In the genomic region with DNA sequence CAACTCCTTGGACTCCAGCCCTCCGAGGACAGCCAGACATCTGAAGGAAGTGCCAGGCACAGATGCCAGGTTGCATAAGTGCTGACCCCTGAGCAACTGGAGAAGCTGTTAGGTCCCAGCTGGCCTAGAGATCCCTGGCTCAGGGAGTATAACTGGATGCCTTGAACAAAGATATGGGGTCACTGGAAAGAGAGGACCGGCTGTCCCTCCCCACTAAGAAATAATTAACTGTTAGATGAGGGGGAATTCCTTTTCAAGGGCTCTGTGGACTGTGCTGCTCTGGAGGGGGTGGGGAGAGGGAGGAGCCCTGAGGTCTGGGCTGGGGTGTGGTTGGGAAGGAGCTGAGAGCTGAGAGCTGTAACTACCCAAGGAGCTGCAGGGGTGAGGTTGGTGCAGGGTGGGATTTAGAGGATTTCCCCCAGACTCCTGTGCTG, we compare ENCODE assay signal across 13 cellular contexts. TPM values are rescaled to one million over a fixed set of nuclear protein-coding genes. Genes with fewer than 3 reads are reported as not detected.
DNase-seq lines count a peak whose midpoint lies in the region; TF ChIP-seq lines count a peak whose summit lies in the region.
"Had no signal": no experiment of that assay in that cellular context is flagged by ENCODE, and none has a peak within 500 bp of the region (broad histone marks: within the 10 kb centered on the region; RNA-seq: fewer than 3 reads in every experiment).

No MANE protein-coding gene starts in this region.

- H3K9me3 ChIP-seq in A673 (ENCODE audit: low read depth, low read length, poor library complexity, severe bottlenecking): no peaks in the 10 kb centered on the region
- H3K9me3 ChIP-seq: BLaER1, body of pancreas had no signal

- no peaks in the 10 kb centered on the region for H3K36me3 ChIP-seq in A673 (ENCODE audit: insufficient read depth, low read length, poor library complexity, severe bottlenecking)
- H3K36me3 ChIP-seq: BLaER1 had no signal

- H3K27me3 ChIP-seq in A673 (replicated peaks; ENCODE audit: insufficient read depth, low read depth, low read length, poor library complexity): no peaks in the 10 kb centered on the region
- H3K27me3 ChIP-seq: BLaER1, body of pancreas had no signal

- no peak for TF ChIP-seq CTCF in epithelial cell of proximal tubule (conservative IDR thresholded peaks at IDR 0.05; ENCODE audit: low read depth, low read length)
- no peak for TF ChIP-seq CTCF in A673 (conservative IDR thresholded peaks at IDR 0.05; ENCODE audit: low read depth, low read length)

- DNase-seq in Daoy (ENCODE audit: low read depth): peak; percentile 48
- DNase-seq in RPMI7951 (ENCODE audit: low read depth): peak; percentile 15
- peak; percentile 59 for DNase-seq in epithelial cell of proximal tubule (ENCODE audit: low read depth)
- DNase-seq in midbrain (lab: John Stamatoyannopoulos, UW): peak; percentile 1
- DNase-seq in HT-29 (ENCODE audit: low spot score): no peak
- DNase-seq in A673 (ENCODE audit: low spot score): no peak
- no peak for DNase-seq in NCI-H2029 treated with DMSO at 0.1 percent for 48 hours (lab: John Stamatoyannopoulos, UW)
- DNase-seq: cortex of kidney; nephron progenitor cell; stimulated activated CD4-positive, alpha-beta T cell treated with anti-CD3 and anti-CD28 coated beads, Interleukin-12 subunit alpha, Interleukin-12 subunit beta, amount 100 ng/mL, for 4 hours had no signal

- no peak overlapping the region for H3K27ac ChIP-seq in A673 (ENCODE audit: low read depth, low read length, poor library complexity, severe bottlenecking)
- H3K27ac ChIP-seq: BLaER1, body of pancreas had no signal

- POLR2A ChIA-PET in A673 (lab: Charles Lee; ENCODE audit: low non-redundant PET): no interaction called here

- CTCF ChIA-PET in A673 (lab: Charles Lee): interaction anchor here (0.7 kb wide), 1 partner anchor 69 kb away, joined by 3 read pairs; no protein-coding TSS in a partner anchor

- intact Hi-C loops in A673 (cut with micrococcal nuclease; ENCODE audit: unreplicated experiment): no loop called here

- H3K4me3 ChIP-seq in epithelial cell of proximal tubule (ENCODE audit: low read depth, low read length): peak overlapping the region; percentile 25
- H3K4me3 ChIP-seq in A673 (ENCODE audit: low read depth, low read length, poor library complexity, severe bottlenecking): no peak overlapping the region
- H3K4me3 ChIP-seq: BLaER1, body of pancreas had no signal

- peaks cover 8% of the 10 kb centered on the region for H3K4me1 ChIP-seq in A673 (ENCODE audit: insufficient read depth, low read length, poor library complexity, severe bottlenecking)
- H3K4me1 ChIP-seq: BLaER1, body of pancreas had no signal

- BruUV-seq in A673 (replicated peaks; lab: Mats Ljungman, UMichigan): no TSS peak

RNA-seq across cellular contexts. Expression of a gene that starts 39.6 kb away (rescaled TPM):
- 19.9 and 21.8 TPM in 2 replicates for total RNA-seq in Daoy (2014; rRNA removed; shearing (Covaris generic))
- total RNA-seq in RPMI7951 (2014; rRNA removed; shearing (Covaris generic)): 59.1 and 69.5 TPM in 2 replicates
- total RNA-seq in epithelial cell of proximal tubule: 2.5 and 2.8 TPM in 2 replicates
- total RNA-seq in HT-29 (2014; rRNA removed; shearing (Covaris generic)): 10.9 and 15.5 TPM in 2 replicates
- total RNA-seq in A673 (2021): 0.68 TPM in 1 of 2 replicates, not detected in the other
- total RNA-seq: progenitor cell of endocrine pancreas had no signal

Comparison
In these comparisons a context has a peak if more than half of its experiments do, and no peak if none do; other contexts are left out.
1. DNase-seq: peak in Daoy (single experiment), RPMI7951 (single experiment), epithelial cell of proximal tubule (single experiment) and midbrain (single experiment); none in HT-29 (single experiment), A673 (single experiment) and NCI-H2029 treated with DMSO at 0.1 percent for 48 hours (single experiment).